8 cellular contexts compared by ENCODE assay signal in the genomic region with DNA sequence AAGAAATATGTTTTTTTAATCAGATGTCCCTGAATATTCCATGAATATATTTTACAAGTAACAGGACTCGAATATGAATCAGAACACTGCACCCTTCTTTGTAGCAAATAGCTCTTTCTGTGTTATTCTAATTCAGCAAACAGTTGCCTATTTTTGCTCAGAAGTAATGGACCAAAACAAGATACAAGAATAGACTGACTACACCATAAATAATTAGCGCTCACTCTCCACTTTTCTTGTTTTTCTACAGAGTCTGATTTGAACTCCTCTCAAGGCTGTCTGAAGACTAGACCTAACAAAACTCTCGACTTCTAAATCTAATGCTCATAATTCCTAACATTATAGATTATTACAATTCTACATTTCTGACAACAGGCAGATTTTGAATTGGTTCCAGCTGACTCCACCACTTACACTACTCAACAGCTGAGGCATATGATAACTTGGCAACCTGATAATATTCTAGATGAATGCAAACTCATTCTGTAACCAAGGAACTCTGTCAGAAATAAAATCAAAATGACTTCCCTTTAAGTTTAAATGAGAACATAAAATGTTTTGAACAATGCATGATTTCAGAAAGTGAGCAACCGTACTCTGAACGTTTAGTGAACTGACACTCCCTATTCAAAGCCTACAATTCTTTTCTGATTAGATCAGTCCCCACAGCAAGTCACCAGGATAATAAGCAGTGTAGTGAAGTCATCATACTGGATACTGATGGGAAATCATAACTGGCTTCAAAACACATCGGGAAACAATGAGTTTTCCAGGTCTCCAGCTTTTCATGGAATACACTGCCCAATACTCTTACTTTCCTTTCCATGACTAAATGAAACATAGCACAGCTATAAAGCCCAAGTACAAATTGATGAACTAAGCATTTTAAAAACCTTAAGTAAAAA.
DNase-seq lines count a peak whose midpoint lies in the region; ATAC-seq and TF ChIP-seq lines count a peak whose summit lies in the region.

No MANE protein-coding gene starts in this region.

- peak overlapping the region; percentile 90 for H3K4me3 Mint-ChIP-seq in Calu3 (ENCODE audit: low read depth, unreplicated experiment)
- H3K4me3 Mint-ChIP-seq in stimulated activated memory B cell treated with anti-CD40 and anti-IgM and Interleukin-4, amounts not matched to agents 10 μg/mL and 1 μg/mL and 100 μg/mL, for 72 hours: no peak overlapping the region

- no peaks in the 10 kb centered on the region for H3K9me3 Mint-ChIP-seq in Calu3 (ENCODE audit: low read depth, unreplicated experiment)
- no peaks in the 10 kb centered on the region for H3K9me3 Mint-ChIP-seq in stimulated activated memory B cell treated with anti-CD40 and anti-IgM and Interleukin-4, amounts not matched to agents 10 μg/mL and 1 μg/mL and 100 μg/mL, for 72 hours

- no peaks in the 10 kb centered on the region for H3K27me3 Mint-ChIP-seq in Calu3 (ENCODE audit: unreplicated experiment)
- peaks cover 53% of the 10 kb centered on the region for H3K27me3 Mint-ChIP-seq in stimulated activated memory B cell treated with anti-CD40 and anti-IgM and Interleukin-4, amounts not matched to agents 10 μg/mL and 1 μg/mL and 100 μg/mL, for 72 hours

- intact Hi-C loops in Calu3 (cut with micrococcal nuclease; ENCODE audit: unreplicated experiment): loop anchor here (2.0 to 5.0 kb wide), 3 partner anchors 24 to 128 kb away; no protein-coding TSS in a partner anchor

- CTCF ChIA-PET in Calu3 (lab: Charles Lee): interaction anchor here (2.0 kb wide), 1 partner anchor 10 kb away, joined by 10 read pairs; no protein-coding TSS in a partner anchor

- H3K27ac Mint-ChIP-seq in Calu3 (ENCODE audit: unreplicated experiment): peak overlapping the region; percentile 67
- no peak overlapping the region for H3K27ac Mint-ChIP-seq in stimulated activated memory B cell treated with anti-CD40 and anti-IgM and Interleukin-4, amounts not matched to agents 10 μg/mL and 1 μg/mL and 100 μg/mL, for 72 hours

- peaks cover 31% of the 10 kb centered on the region for H3K4me1 Mint-ChIP-seq in Calu3 (ENCODE audit: low read depth, unreplicated experiment)
- H3K4me1 Mint-ChIP-seq in stimulated activated memory B cell treated with anti-CD40 and anti-IgM and Interleukin-4, amounts not matched to agents 10 μg/mL and 1 μg/mL and 100 μg/mL, for 72 hours: peaks cover 8% of the 10 kb centered on the region

- peaks cover 32% of the 10 kb centered on the region for H3K36me3 Mint-ChIP-seq in Calu3 (ENCODE audit: insufficient read depth, unreplicated experiment)
- no peaks in the 10 kb centered on the region for H3K36me3 Mint-ChIP-seq in stimulated activated memory B cell treated with anti-CD40 and anti-IgM and Interleukin-4, amounts not matched to agents 10 μg/mL and 1 μg/mL and 100 μg/mL, for 72 hours

- DNase-seq in Calu3 (no peak), NCI-H1694 treated with DMSO at 0.1 percent for 48 hours (lab: John Stamatoyannopoulos, UW) (peak; percentile 52), dermis blood vessel endothelial cell (peak; percentile 93), myocyte (ENCODE audit: low read depth) (peak; percentile 90), GM20000 (ENCODE audit: low spot score) (no peak)
- DNase-seq in stimulated activated CD4-positive, alpha-beta T cell treated with anti-CD3 and anti-CD28 coated beads, Interleukin-15, amount 100 ng/mL, for 24 hours: no peak
- DNase-seq in activated naive CD4-positive, alpha-beta T cell treated with Interleukin-2 at 50 U/mL for 16 hours: no peak

- TF ChIP-seq CTCF in Calu3 (IDR thresholded peaks at IDR 0.05; ENCODE audit: unreplicated experiment) (no peak), GM20000 (IDR thresholded peaks at IDR 0.05; ENCODE audit: extremely low read depth, missing control alignments) (no peak)

- no peak for ATAC-seq in stimulated activated memory B cell treated with anti-CD40 and anti-IgM and Interleukin-4, amounts not matched to agents 10 μg/mL and 1 μg/mL and 100 μg/mL, for 72 hours

- no TSS peak for BruUV-seq in Calu3 (replicated peaks; lab: Mats Ljungman, UMichigan)

Comparison
In these comparisons a context has a peak if more than half of its experiments do, and no peak if none do; other contexts are left out.
1. DNase-seq: peak in NCI-H1694 treated with DMSO at 0.1 percent for 48 hours (single experiment), dermis blood vessel endothelial cell (single experiment) and myocyte (single experiment); none in Calu3 (single experiment), stimulated activated CD4-positive, alpha-beta T cell treated with anti-CD3 and anti-CD28 coated beads, Interleukin-15, amount 100 ng/mL, for 24 hours (single experiment), activated naive CD4-positive, alpha-beta T cell treated with Interleukin-2 at 50 U/mL for 16 hours (single experiment) and GM20000 (single experiment).